18 cellular contexts compared by ENCODE assay signal in genomic region chr10:70596860-70597809, GRCh38. TPM values are rescaled to one million over a fixed set of nuclear protein-coding genes. Genes with fewer than 3 reads are reported as not detected.
A peak's percentile ranks its signal among the peaks of the same experiment; 100 is the strongest.
DNase-seq lines count a peak whose midpoint lies in the region; ATAC-seq and TF ChIP-seq lines count a peak whose summit lies in the region.
"Had no signal": no experiment of that assay in that cellular context is flagged by ENCODE, and none has a peak within 500 bp of the region (broad histone marks: within the 10 kb centered on the region; RNA-seq: fewer than 3 reads in every experiment).

No MANE protein-coding gene starts in this region.

- TF ChIP-seq CTCF in colonic mucosa (IDR thresholded peaks at IDR 0.05) = no peak
- no peak for TF ChIP-seq CTCF in osteoblast (IDR thresholded peaks at IDR 0.05; ENCODE audit: extremely low read depth, low read depth, low read length)

- no peak overlapping the region for H3K27ac ChIP-seq in colonic mucosa
- H3K27ac ChIP-seq in osteoblast (ENCODE audit: low read depth, low read length) = no peak overlapping the region
- H3K27ac ChIP-seq: Peyer's patch had no signal

- H3K9me3 ChIP-seq in colonic mucosa (no peaks in the 10 kb centered on the region), osteoblast (ENCODE audit: low read depth, low read length) (no peaks in the 10 kb centered on the region)
- H3K9me3 ChIP-seq: Caco-2, Peyer's patch had no signal

- no peak overlapping the region for H3K9ac ChIP-seq in colonic mucosa (ENCODE audit: low read depth in 2 of 2, low read length in 2 of 2)

- H3K79me2 ChIP-seq in osteoblast (ENCODE audit: insufficient read depth, low read length) = no peaks in the 10 kb centered on the region

- no peak overlapping the region for H3K27ac Mint-ChIP-seq in activated CD8-positive, alpha-beta memory T cell treated with anti-CD3 and anti-CD28 coated beads, Interleukin-2, amount 10 ng/mL, durations not matched to agents 7 days and 5 days
- H3K27ac Mint-ChIP-seq: activated CD4-positive, alpha-beta memory T cell treated with anti-CD3 and anti-CD28 coated beads, Interleukin-2, amount 10 ng/mL, durations not matched to agents 7 days and 5 days; GM23338 had no signal

- H3K36me3 ChIP-seq in colonic mucosa = no peaks in the 10 kb centered on the region
- no peaks in the 10 kb centered on the region for H3K36me3 ChIP-seq in osteoblast (ENCODE audit: insufficient read depth, low read length)
- H3K36me3 ChIP-seq: Peyer's patch had no signal

- intact Hi-C loops in colonic mucosa (cut with DNase I) = no loop called here

- peak; percentile 23 for DNase-seq in activated CD8-positive, alpha-beta memory T cell treated with anti-CD3 and anti-CD28 coated beads, Interleukin-2, amount 50 U/mL, for 48 hours
- DNase-seq in activated CD8-positive, alpha-beta memory T cell treated with anti-CD3 and anti-CD28 coated beads, Interleukin-2, amount 10 ng/mL, durations not matched to agents 7 days and 5 days = no peak
- peak; percentile 23 for DNase-seq in NCI-H69 (lab: John Stamatoyannopoulos, UW)
- DNase-seq in colonic mucosa = peak; percentile 10
- DNase-seq in osteoblast (ENCODE audit: insufficient read length, low spot score, missing footprints) = peak; percentile 41
- no peak for DNase-seq in effector CD8-positive, alpha-beta T cell (lab: John Stamatoyannopoulos, UW)
- DNase-seq in T1000 (lab: John Stamatoyannopoulos, UW) = no peak
- no peak for DNase-seq in D341Med (ENCODE audit: low spot score)
- DNase-seq: activated CD4-positive, alpha-beta memory T cell treated with anti-CD3 and anti-CD28 coated beads, Interleukin-2, amount 10 ng/mL, durations not matched to agents 7 days and 5 days; GF-D8; KG1; NCI-H146; NCI-H510A treated with DMSO at 0.1 percent for 48 hours; retina had no signal

- no peak overlapping the region for H2AFZ ChIP-seq in osteoblast (ENCODE audit: low read length)
- H2AFZ ChIP-seq: GM23338 had no signal

- H3K4me1 ChIP-seq in colonic mucosa = no peaks in the 10 kb centered on the region
- no peaks in the 10 kb centered on the region for H3K4me1 ChIP-seq in osteoblast (ENCODE audit: insufficient read depth, low read length)
- H3K4me1 ChIP-seq: Peyer's patch had no signal

- H3K27me3 ChIP-seq in colonic mucosa (no peaks in the 10 kb centered on the region), osteoblast (ENCODE audit: insufficient read depth, low read length) (peaks cover 5% of the 10 kb centered on the region)
- H3K27me3 ChIP-seq: Peyer's patch had no signal

- no peaks in the 10 kb centered on the region for H3K27me3 Mint-ChIP-seq in activated CD8-positive, alpha-beta memory T cell treated with anti-CD3 and anti-CD28 coated beads, Interleukin-2, amount 10 ng/mL, durations not matched to agents 7 days and 5 days
- H3K27me3 Mint-ChIP-seq: activated CD4-positive, alpha-beta memory T cell treated with anti-CD3 and anti-CD28 coated beads, Interleukin-2, amount 10 ng/mL, durations not matched to agents 7 days and 5 days had no signal

- no peak overlapping the region for H3K4me3 ChIP-seq in colonic mucosa
- no peak overlapping the region for H3K4me3 ChIP-seq in osteoblast (ENCODE audit: insufficient read depth, low read length)
- H3K4me3 ChIP-seq: GM23338, Peyer's patch had no signal

- H3K9me3 Mint-ChIP-seq in activated CD8-positive, alpha-beta memory T cell treated with anti-CD3 and anti-CD28 coated beads, Interleukin-2, amount 10 ng/mL, durations not matched to agents 7 days and 5 days (ENCODE audit: low read depth) = no peaks in the 10 kb centered on the region
- H3K9me3 Mint-ChIP-seq: activated CD4-positive, alpha-beta memory T cell treated with anti-CD3 and anti-CD28 coated beads, Interleukin-2, amount 10 ng/mL, durations not matched to agents 7 days and 5 days; GM23338 had no signal

- H3K4me3 Mint-ChIP-seq in activated CD8-positive, alpha-beta memory T cell treated with anti-CD3 and anti-CD28 coated beads, Interleukin-2, amount 10 ng/mL, durations not matched to agents 7 days and 5 days = no peak overlapping the region
- H3K4me3 Mint-ChIP-seq: activated CD4-positive, alpha-beta memory T cell treated with anti-CD3 and anti-CD28 coated beads, Interleukin-2, amount 10 ng/mL, durations not matched to agents 7 days and 5 days; GM23338 had no signal

- peaks cover 55% of the 10 kb centered on the region for H3K36me3 Mint-ChIP-seq in activated CD8-positive, alpha-beta memory T cell treated with anti-CD3 and anti-CD28 coated beads, Interleukin-2, amount 10 ng/mL, durations not matched to agents 7 days and 5 days

- CTCF ChIA-PET in activated CD8-positive, alpha-beta memory T cell treated with anti-CD3 and anti-CD28 coated beads, Interleukin-2, amount 10 ng/mL, durations not matched to agents 7 days and 5 days (lab: Charles Lee) = interaction anchor here (0.7 to 2.6 kb wide), 4 partner anchors 10 to 38 kb away, joined by 3 to 8 read pairs (median 3); no protein-coding TSS in a partner anchor

- H3K4me1 Mint-ChIP-seq in activated CD8-positive, alpha-beta memory T cell treated with anti-CD3 and anti-CD28 coated beads, Interleukin-2, amount 10 ng/mL, durations not matched to agents 7 days and 5 days = peaks cover 73% of the 10 kb centered on the region

- H4K20me1 ChIP-seq in osteoblast (ENCODE audit: insufficient read depth, low read length) = no peaks in the 10 kb centered on the region

- no peak for ATAC-seq in activated CD8-positive, alpha-beta memory T cell treated with anti-CD3 and anti-CD28 coated beads, Interleukin-2, amount 10 ng/mL, durations not matched to agents 7 days and 5 days
- ATAC-seq: GM23338 had no signal

- H3K4me2 ChIP-seq in osteoblast (ENCODE audit: insufficient read depth, low read length) = no peak overlapping the region
- H3K4me2 ChIP-seq: GM23338 had no signal

RNA-seq across cellular contexts. Expression of gene PRF1, which starts 5.4 kb away (rescaled TPM):
- total RNA-seq in activated CD8-positive, alpha-beta memory T cell treated with anti-CD3 and anti-CD28 coated beads, Interleukin-2, amount 10 ng/mL, durations not matched to agents 7 days and 5 days = 100 to 1,000 TPM; 381 to 433 TPM
- 1 to 10 TPM in 1 of 2 donors, under 1 TPM in 1; 0.96 to 1.3 TPM for total RNA-seq in colonic mucosa
- not detected in 2 replicates for total RNA-seq in osteoblast
- total RNA-seq: GM23338, lung microvascular endothelial cell had no signal

Comparison
In these comparisons a context has a peak if more than half of its experiments do, and no peak if none do; other contexts are left out.
1. DNase-seq: peak in activated CD8-positive, alpha-beta memory T cell treated with anti-CD3 and anti-CD28 coated beads, Interleukin-2, amount 50 U/mL, for 48 hours (single experiment), NCI-H69 (single experiment), colonic mucosa (single experiment) and osteoblast (single experiment); none in activated CD8-positive, alpha-beta memory T cell treated with anti-CD3 and anti-CD28 coated beads, Interleukin-2, amount 10 ng/mL, durations not matched to agents 7 days and 5 days (single experiment), effector CD8-positive, alpha-beta T cell (single experiment), T1000 (single experiment) and D341Med (single experiment).
2. RNA of gene PRF1, which starts 5.4 kb away (total RNA-seq): 381 to 433 TPM in activated CD8-positive, alpha-beta memory T cell treated with anti-CD3 and anti-CD28 coated beads, Interleukin-2, amount 10 ng/mL, durations not matched to agents 7 days and 5 days; 0.96 to 1.3 TPM in colonic mucosa and not detected in osteoblast; every median in the first group is over 100 times any median in the second.